Comparison of ENCODE assay signal across 1 cellular context in genomic region chr3:45599984-45600650, GRCh38.
TF ChIP-seq lines count a peak whose summit lies in the region.

No MANE protein-coding gene starts in this region.

TF ChIP-seq in SK-N-SH, 30 proteins besides CTCF, POLR2A, EP300 and RAD21 (continued from another document):
- TF ChIP-seq REST (IDR thresholded peaks at IDR 0.05; ENCODE audit: low read depth, low read length), result no peak
